ENCODE assay signal across 23 cellular contexts in the genomic region with DNA sequence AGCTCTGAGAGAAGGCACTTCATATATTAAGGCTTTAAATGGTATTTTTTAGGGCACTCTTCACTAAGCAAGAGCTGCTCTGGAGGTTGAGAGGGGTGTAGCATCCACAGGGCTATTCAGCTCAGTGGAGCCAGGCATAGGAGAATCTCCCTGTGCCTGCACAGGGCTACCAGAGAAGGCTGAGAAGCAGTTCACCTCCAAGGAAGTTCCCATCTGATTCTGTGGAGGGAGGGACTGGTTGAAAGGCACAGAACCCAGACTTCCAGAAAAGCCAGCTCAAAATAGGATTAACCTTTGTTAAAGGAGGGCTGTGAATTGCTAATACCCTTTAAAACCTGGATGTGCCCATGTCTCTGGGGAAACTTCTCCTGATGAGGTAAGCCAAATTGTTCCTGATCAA.
A peak's percentile ranks its signal among the peaks of the same experiment; 100 is the strongest.
DNase-seq lines count a peak whose midpoint lies in the region; TF ChIP-seq lines count a peak whose summit lies in the region.
"Had no signal": no experiment of that assay in that cellular context is flagged by ENCODE, and none has a peak within 500 bp of the region (broad histone marks: within the 10 kb centered on the region; RNA-seq: fewer than 3 reads in every experiment).

No MANE protein-coding gene starts in this region.

- H3K4me2 ChIP-seq in OCI-LY3 (ENCODE audit: low read length): peak overlapping the region; percentile 67
- H3K4me2 ChIP-seq in smooth muscle cell: peak overlapping the region; percentile 93

- H3K79me2 ChIP-seq in OCI-LY3 (ENCODE audit: low read length) (no peaks in the 10 kb centered on the region), smooth muscle cell (ENCODE audit: low read depth) (no peaks in the 10 kb centered on the region)

- H2AFZ ChIP-seq in OCI-LY3 (ENCODE audit: low read depth, low read length): no peak overlapping the region
- no peak overlapping the region for H2AFZ ChIP-seq in smooth muscle cell (ENCODE audit: low read depth)

- H3K36me3 ChIP-seq in OCI-LY3 (replicated peaks; ENCODE audit: low read depth, low read length) (peaks cover 3% of the 10 kb centered on the region), smooth muscle cell (ENCODE audit: low read depth) (no peaks in the 10 kb centered on the region)
- H3K36me3 ChIP-seq: BE2C, heart right ventricle, stomach had no signal

- H3K27me3 ChIP-seq in OCI-LY3 (ENCODE audit: low read depth, low read length): no peaks in the 10 kb centered on the region
- H3K27me3 ChIP-seq in smooth muscle cell (ENCODE audit: low read depth): peaks cover 18% of the 10 kb centered on the region
- H3K27me3 ChIP-seq: BE2C, body of pancreas, stomach had no signal

- H3K4me1 ChIP-seq in OCI-LY3 (ENCODE audit: low read length) (peaks cover 70% of the 10 kb centered on the region), smooth muscle cell (ENCODE audit: low read depth) (peaks cover 40% of the 10 kb centered on the region)
- H3K4me1 ChIP-seq: Caco-2 had no signal

- H3K9me3 ChIP-seq in OCI-LY3 (ENCODE audit: insufficient read depth, low read length) (no peaks in the 10 kb centered on the region), smooth muscle cell (replicated peaks; ENCODE audit: low read depth) (no peaks in the 10 kb centered on the region)
- H3K9me3 ChIP-seq: BE2C, body of pancreas, Caco-2, stomach had no signal

- peak overlapping the region; percentile 34 for H3K4me3 Mint-ChIP-seq in glutamatergic neuron (ENCODE audit: unreplicated experiment)
- H3K4me3 Mint-ChIP-seq: activated CD4-positive, alpha-beta T cell treated with anti-CD3 and anti-CD28 coated beads, Interleukin-2, amount 10 ng/mL, durations not matched to agents 24 days and 14 days; activated naive CD8-positive, alpha-beta T cell treated with anti-CD3 and anti-CD28 coated beads, Interleukin-2, amount 10 ng/mL, durations not matched to agents 7 days and 5 days had no signal

- H3K36me3 Mint-ChIP-seq in glutamatergic neuron (ENCODE audit: unreplicated experiment): peaks cover 3% of the 10 kb centered on the region

- H3K9me3 Mint-ChIP-seq in glutamatergic neuron (ENCODE audit: unreplicated experiment): peaks cover 2% of the 10 kb centered on the region

- no peak for TF ChIP-seq CTCF in OCI-LY3 (IDR thresholded peaks at IDR 0.05; ENCODE audit: low read depth, low read length)
- no peak for TF ChIP-seq CTCF in glutamatergic neuron (IDR thresholded peaks at IDR 0.05; ENCODE audit: partially characterized antibody, unreplicated experiment)
- no peak for TF ChIP-seq CTCF in smooth muscle cell (IDR thresholded peaks at IDR 0.05; ENCODE audit: borderline replicate concordance, insufficient read depth, poor library complexity, severe bottlenecking)

- peaks cover 60% of the 10 kb centered on the region for H3K4me1 Mint-ChIP-seq in glutamatergic neuron (ENCODE audit: low read depth, unreplicated experiment)

- H3K27ac ChIP-seq in OCI-LY3 (ENCODE audit: low read length) (no peak overlapping the region), smooth muscle cell (ENCODE audit: low read depth) (no peak overlapping the region)
- H3K27ac ChIP-seq: 22Rv1, stomach had no signal

- H3K4me3 ChIP-seq in OCI-LY3 (ENCODE audit: low read length): peak overlapping the region; percentile 19; the same call in 1 of the 2 replicates
- no peak overlapping the region for H3K4me3 ChIP-seq in smooth muscle cell
- H3K4me3 ChIP-seq: body of pancreas had no signal

- H4K20me1 ChIP-seq in OCI-LY3 (ENCODE audit: insufficient read depth, low read length) (no peaks in the 10 kb centered on the region), smooth muscle cell (ENCODE audit: low read depth) (no peaks in the 10 kb centered on the region)

- peak overlapping the region; percentile 97 for H3K27ac Mint-ChIP-seq in glutamatergic neuron (ENCODE audit: unreplicated experiment)
- H3K27ac Mint-ChIP-seq: activated CD4-positive, alpha-beta T cell treated with anti-CD3 and anti-CD28 coated beads, Interleukin-2, amount 10 ng/mL, durations not matched to agents 24 days and 14 days; activated naive CD8-positive, alpha-beta T cell treated with anti-CD3 and anti-CD28 coated beads, Interleukin-2, amount 10 ng/mL, durations not matched to agents 7 days and 5 days; activated T-helper 2 cell treated with anti-CD3 and anti-CD28 coated beads, Interferon-gamma antibody, Interleukin-2, Interleukin-4, amounts not matched to agents 10 μg/mL and 5 μg/mL and 100 μg/mL, durations not matched to agents 14 hours and 24 hours and 36 hours had no signal

- DNase-seq in DMS53 (lab: John Stamatoyannopoulos, UW) (peak; percentile 32), DMS53 treated with DMSO at 0.1 percent for 48 hours (lab: John Stamatoyannopoulos, UW; ENCODE audit: unreplicated experiment) (no peak), glutamatergic neuron (no peak), smooth muscle cell (lab: John Stamatoyannopoulos, UW; ENCODE audit: unreplicated experiment) (no peak), NCI-H1417 (lab: John Stamatoyannopoulos, UW) (no peak), HT-29 (ENCODE audit: low spot score) (no peak), GDM1 (lab: John Stamatoyannopoulos, UW) (no peak)
- DNase-seq: activated CD4-positive, alpha-beta T cell treated with anti-CD3 and anti-CD28 coated beads, Interleukin-2, amount 10 ng/mL, durations not matched to agents 24 days and 14 days; activated CD8-positive, alpha-beta memory T cell treated with anti-CD3 and anti-CD28 coated beads, Interleukin-2, amount 50 U/mL, for 4 hours; activated naive CD8-positive, alpha-beta T cell treated with anti-CD3 and anti-CD28 coated beads, Interleukin-2, amount 10 ng/mL, durations not matched to agents 7 days and 5 days; BE2C; Caco-2; EL; heart right ventricle; NCI-H1105; NCI-H2171 treated with DMSO at 0.1 percent for 48 hours; stimulated activated CD4-positive, alpha-beta T cell treated with anti-CD3 and anti-CD28 coated beads, Interleukin-12 subunit alpha, Interleukin-12 subunit beta, amount 100 ng/mL, for 4 hours; stomach; trophoblast cell had no signal

- peaks cover 4% of the 10 kb centered on the region for H3K27me3 Mint-ChIP-seq in glutamatergic neuron (ENCODE audit: unreplicated experiment)

- no peaks in the 10 kb centered on the region for H3F3A ChIP-seq in smooth muscle cell (ENCODE audit: low read depth)

- no peak overlapping the region for H3K9ac ChIP-seq in OCI-LY3 (ENCODE audit: low read length)
- no peak overlapping the region for H3K9ac ChIP-seq in smooth muscle cell (ENCODE audit: low read depth)
